ENCODE assay signal across 1 cellular context in genomic region chrX:15203694-15204093, GRCh38.
TF ChIP-seq lines count a peak whose summit lies in the region.

No MANE protein-coding gene starts in this region.

TF ChIP-seq in GM12878, 131 proteins besides CTCF, POLR2A, EP300 and RAD21 (continued from another document):
- TF ChIP-seq PBX3 (IDR thresholded peaks at IDR 0.05; ENCODE audit: insufficient replicate concordance, low read depth, low read length) (no peak), SUPT20H (IDR thresholded peaks at IDR 0.05; ENCODE audit: borderline replicate concordance, control insufficient read depth, low read depth, low read length) (no peak), CBX3 (IDR thresholded peaks at IDR 0.05; ENCODE audit: borderline replicate concordance, low read depth) (no peak), BHLHE40 (IDR thresholded peaks at IDR 0.05; ENCODE audit: borderline replicate concordance in 1 of 2, low read depth in 2 of 2, low read length in 1 of 2) (no peak), CHD4 (IDR thresholded peaks at IDR 0.05) (no peak), PML (IDR thresholded peaks at IDR 0.05; ENCODE audit: low read length) (no peak), TBL1XR1 (IDR thresholded peaks at IDR 0.05; ENCODE audit: low read depth, low read length) (no peak), E2F4 (IDR thresholded peaks at IDR 0.05; ENCODE audit: low read depth, low read length) (no peak)
